In genomic region chr9:97704851-97705250, GRCh38 we compare ENCODE assay signal across 20 cellular contexts. TPM values are rescaled to one million over a fixed set of nuclear protein-coding genes. Genes with fewer than 3 reads are reported as not detected.
A peak's percentile ranks its signal among the peaks of the same experiment; 100 is the strongest.
DNase-seq lines count a peak whose midpoint lies in the region; ATAC-seq and TF ChIP-seq lines count a peak whose summit lies in the region.
"Had no signal": no experiment of that assay in that cellular context is flagged by ENCODE, and none has a peak within 500 bp of the region (broad histone marks: within the 10 kb centered on the region; RNA-seq: fewer than 3 reads in every experiment).

No MANE protein-coding gene starts in this region.

- H3K27me3 ChIP-seq in esophagus muscularis mucosa = no peaks in the 10 kb centered on the region
- peaks cover 0 to 3% (median 0%) of the 10 kb centered on the region in 3 donors for H3K27me3 ChIP-seq in stomach
- no peaks in the 10 kb centered on the region for H3K27me3 ChIP-seq in prostate gland (replicated peaks; ENCODE audit: insufficient read depth)
- H3K27me3 ChIP-seq: MG63 had no signal

- H3K9me3 ChIP-seq in esophagus muscularis mucosa = no peaks in the 10 kb centered on the region
- no peaks in the 10 kb centered on the region for H3K9me3 ChIP-seq in stomach
- no peaks in the 10 kb centered on the region for H3K9me3 ChIP-seq in prostate gland

- DNase-seq in T-helper 2 cell treated with Interferon-gamma antibody and Interleukin-4, amounts not matched to agents 5 μg/mL and 100 μg/mL, for 36 hours (ENCODE audit: low spot score) = no peak
- DNase-seq in T-helper 2 cell (no peak), esophagus muscularis mucosa (ENCODE audit: extremely low spot score) (no peak), stomach (no peak), NCI-H1417 treated with DMSO at 0.1 percent for 48 hours (lab: John Stamatoyannopoulos, UW) (no peak), prostate gland (ENCODE audit: low spot score) (no peak)
- DNase-seq: 8988T; activated CD8-positive, alpha-beta memory T cell treated with anti-CD3 and anti-CD28 coated beads for 24 hours; amniotic stem cell; foreskin melanocyte; NCI-H1694; RPMI8226; T-helper 1 cell; WERI-Rb-1 had no signal

- peak overlapping the region; percentile 17 for H3K27ac Mint-ChIP-seq in T-helper 2 cell treated with Interferon-gamma antibody and Interleukin-4, amounts not matched to agents 5 μg/mL and 100 μg/mL, for 36 hours
- peak overlapping the region; percentile 89 for H3K27ac Mint-ChIP-seq in activated T-helper 17 cell treated with anti-CD3 and anti-CD28 coated beads, Interleukin-2, amount 50 U/mL, for 72 hours
- H3K27ac Mint-ChIP-seq: GM23338 had no signal

- TF ChIP-seq EP300 in esophagus muscularis mucosa (IDR thresholded peaks at IDR 0.05) (no peak), stomach (IDR thresholded peaks at IDR 0.05) (no peak)

- TF ChIP-seq CTCF in esophagus muscularis mucosa (IDR thresholded peaks at IDR 0.05) = no peak
- no peak for TF ChIP-seq CTCF in stomach (IDR thresholded peaks at IDR 0.05)
- TF ChIP-seq CTCF in prostate gland (IDR thresholded peaks at IDR 0.05) = no peak

- 84% methylated on average over 4 of the region's 4 CpGs for WGBS in esophagus muscularis mucosa
- WGBS in stomach, 5 donors = 86 to 91% (median 90%) methylated on average over 4 of the region's 4 CpGs
- WGBS in prostate gland = 83% methylated on average over 4 of the region's 4 CpGs

- H3K27me3 Mint-ChIP-seq in T-helper 2 cell treated with Interferon-gamma antibody and Interleukin-4, amounts not matched to agents 5 μg/mL and 100 μg/mL, for 36 hours (ENCODE audit: low read depth) = peaks cover 13% of the 10 kb centered on the region
- no peaks in the 10 kb centered on the region for H3K27me3 Mint-ChIP-seq in activated T-helper 17 cell treated with anti-CD3 and anti-CD28 coated beads, Interleukin-2, amount 50 U/mL, for 72 hours

- no peaks in the 10 kb centered on the region for H3K9me3 Mint-ChIP-seq in T-helper 2 cell treated with Interferon-gamma antibody and Interleukin-4, amounts not matched to agents 5 μg/mL and 100 μg/mL, for 36 hours
- no peaks in the 10 kb centered on the region for H3K9me3 Mint-ChIP-seq in activated T-helper 17 cell treated with anti-CD3 and anti-CD28 coated beads, Interleukin-2, amount 50 U/mL, for 72 hours
- H3K9me3 Mint-ChIP-seq: GM23338, neural progenitor cell had no signal

- no peaks in the 10 kb centered on the region for H3K36me3 Mint-ChIP-seq in T-helper 2 cell treated with Interferon-gamma antibody and Interleukin-4, amounts not matched to agents 5 μg/mL and 100 μg/mL, for 36 hours (ENCODE audit: low read depth)
- H3K36me3 Mint-ChIP-seq in activated T-helper 17 cell treated with anti-CD3 and anti-CD28 coated beads, Interleukin-2, amount 50 U/mL, for 72 hours (ENCODE audit: low read depth) = no peaks in the 10 kb centered on the region
- H3K36me3 Mint-ChIP-seq: neural progenitor cell had no signal

- peaks cover 23% of the 10 kb centered on the region for H3K4me1 Mint-ChIP-seq in T-helper 2 cell treated with Interferon-gamma antibody and Interleukin-4, amounts not matched to agents 5 μg/mL and 100 μg/mL, for 36 hours (ENCODE audit: low read depth)
- peaks cover 34% of the 10 kb centered on the region for H3K4me1 Mint-ChIP-seq in activated T-helper 17 cell treated with anti-CD3 and anti-CD28 coated beads, Interleukin-2, amount 50 U/mL, for 72 hours
- H3K4me1 Mint-ChIP-seq: GM23338 had no signal

- TF ChIP-seq POLR2A in esophagus muscularis mucosa (IDR thresholded peaks at IDR 0.05; ENCODE audit: low read depth) (no peak), stomach (IDR thresholded peaks at IDR 0.05) (no peak), prostate gland (IDR thresholded peaks at IDR 0.05) (no peak)

- H3K27ac ChIP-seq in esophagus muscularis mucosa (replicated peaks in 1 of 4) (peak overlapping the region; percentile 66 to 81 (median 78)), stomach (peak overlapping the region; percentile 45 to 74 (median 72)), prostate gland (no peak overlapping the region)
- H3K27ac ChIP-seq: C4-2B, neural progenitor cell, WERI-Rb-1 had no signal

- no peak overlapping the region for H3K4me3 Mint-ChIP-seq in T-helper 2 cell treated with Interferon-gamma antibody and Interleukin-4, amounts not matched to agents 5 μg/mL and 100 μg/mL, for 36 hours
- peak overlapping the region; percentile 71 for H3K4me3 Mint-ChIP-seq in activated T-helper 17 cell treated with anti-CD3 and anti-CD28 coated beads, Interleukin-2, amount 50 U/mL, for 72 hours
- H3K4me3 Mint-ChIP-seq: GM23338, neural progenitor cell had no signal

- no peaks in the 10 kb centered on the region for H3K36me3 ChIP-seq in esophagus muscularis mucosa
- no peaks in the 10 kb centered on the region for H3K36me3 ChIP-seq in stomach
- no peaks in the 10 kb centered on the region for H3K36me3 ChIP-seq in prostate gland
- H3K36me3 ChIP-seq: MG63, neural progenitor cell, WERI-Rb-1 had no signal

- H3K4me3 ChIP-seq in esophagus muscularis mucosa (no peak overlapping the region), stomach (no peak overlapping the region), prostate gland (no peak overlapping the region)
- H3K4me3 ChIP-seq: GM23338, MG63, neural progenitor cell had no signal

- H3K4me1 ChIP-seq in esophagus muscularis mucosa = peaks cover 8 to 18% (median 16%) of the 10 kb centered on the region in 4 donors
- H3K4me1 ChIP-seq in stomach = peaks cover 0 to 15% (median 7%) of the 10 kb centered on the region in 4 donors
- no peaks in the 10 kb centered on the region for H3K4me1 ChIP-seq in prostate gland (replicated peaks)
- H3K4me1 ChIP-seq: neural progenitor cell had no signal

- ATAC-seq in activated T-helper 17 cell treated with anti-CD3 and anti-CD28 coated beads, Interleukin-2, amount 50 U/mL, for 72 hours (replicated peaks) = no peak
- no peak for ATAC-seq in GM21717 (IDR thresholded peaks at IDR 0.05; ENCODE audit: unreplicated experiment)
- ATAC-seq: GM23338 had no signal

- intact Hi-C loops in esophagus muscularis mucosa (cut with DNase I) (no loop called here), stomach (cut with DNase I; ENCODE audit: low total_unique reads) (no loop called here), prostate gland (cut with DNase I) (no loop called here)

RNA-seq across cellular contexts. Expression of gene XPA, which starts 7.7 kb away (rescaled TPM):
- 10 to 100 TPM; 14.0 to 16.6 TPM for total RNA-seq in activated T-helper 17 cell treated with anti-CD3 and anti-CD28 coated beads, Interleukin-2, amount 50 U/mL, for 72 hours
- 10 to 100 TPM; 21.2 to 27.1 (median 22.9) TPM for total RNA-seq in esophagus muscularis mucosa
- total RNA-seq in stomach = 10 to 100 TPM in 4 of 5 donors, 1 to 10 TPM in 1; 1.3 to 31.0 (median 25.7) TPM
- polyA plus RNA-seq in stomach = 10 to 100 TPM; 21.6 to 26.6 (median 22.1) TPM
- 10 to 100 TPM; 11.9 to 13.3 TPM for total RNA-seq in prostate gland

Comparison
In these comparisons a context has a peak if more than half of its experiments do, and no peak if none do; other contexts are left out.
1. H3K27ac ChIP-seq: peak in esophagus muscularis mucosa (4 of 4) and stomach (5 of 5); none in prostate gland (0 of 2).